1 cellular context compared by ENCODE assay signal in genomic region chr19:46015080-46015960, GRCh38.
TF ChIP-seq lines count a peak whose summit lies in the region.

No MANE protein-coding gene starts in this region.

TF ChIP-seq in K562, 482 proteins besides CTCF, POLR2A, EP300 and RAD21:
- TF ChIP-seq SETDB1 (IDR thresholded peaks at IDR 0.05; ENCODE audit: low read length) (no peak), ZBTB1 (CRISPR knock-in tag; IDR thresholded peaks at IDR 0.05; ENCODE audit: borderline replicate concordance, low read depth) (no peak), NFRKB (IDR thresholded peaks at IDR 0.05; ENCODE audit: low read depth) (no peak), HNRNPLL (IDR thresholded peaks at IDR 0.05; ENCODE audit: low read depth, low read length, poor library complexity, severe bottlenecking) (no peak), IRF2 (CRISPR knock-in tag; IDR thresholded peaks at IDR 0.05) (no peak), PTBP1 (IDR thresholded peaks at IDR 0.05; ENCODE audit: low read depth, low read length) (no peak)
